9 cellular contexts compared by ENCODE assay signal in the genomic region with DNA sequence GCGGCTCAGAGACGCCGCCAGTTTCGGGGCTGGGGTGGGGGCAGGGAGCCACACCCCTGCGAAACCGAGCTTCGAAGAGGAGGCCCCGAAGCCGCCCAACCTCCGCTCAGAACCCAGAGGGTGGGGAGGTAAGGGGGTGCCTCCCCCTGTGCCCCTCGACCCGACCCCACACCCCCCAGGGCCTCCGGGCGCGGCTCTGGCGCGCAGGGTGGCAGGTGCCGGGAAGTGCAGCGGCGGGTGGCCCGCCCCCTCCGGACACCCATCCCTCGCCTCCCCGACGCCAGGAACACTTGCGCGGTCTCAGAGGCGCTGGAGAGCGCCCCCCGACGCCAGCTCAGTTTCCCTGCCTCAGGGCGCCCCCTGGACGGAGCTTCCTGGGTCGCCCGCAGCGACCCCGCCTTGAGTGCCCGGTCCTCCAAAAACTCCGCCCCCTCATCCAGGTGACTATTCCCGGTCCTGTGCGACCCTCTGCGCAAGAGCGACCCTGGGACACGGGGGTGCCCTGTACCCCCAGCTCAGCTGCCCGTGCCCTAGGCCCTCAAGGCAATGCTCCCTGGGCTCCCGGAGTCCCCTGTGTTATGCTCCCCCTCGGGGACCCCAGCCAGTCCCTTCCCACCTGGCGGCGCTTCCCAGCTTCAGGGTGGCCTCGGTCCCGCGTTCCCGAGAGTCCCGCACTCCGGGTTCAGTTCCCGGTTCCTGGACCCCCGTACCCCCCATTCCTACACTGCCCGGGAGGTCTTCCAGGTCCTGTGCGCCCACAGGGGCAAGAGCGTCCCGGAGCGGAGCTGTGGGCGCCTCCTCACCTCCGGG. TPM values are rescaled to one million over a fixed set of nuclear protein-coding genes. Genes with fewer than 3 reads are reported as not detected.
A peak's percentile ranks its signal among the peaks of the same experiment; 100 is the strongest.
DNase-seq lines count a peak whose midpoint lies in the region; ATAC-seq, FAIRE-seq and TF ChIP-seq lines count a peak whose summit lies in the region.
"Had no signal": no experiment of that assay in that cellular context is flagged by ENCODE, and none has a peak within 500 bp of the region (broad histone marks: within the 10 kb centered on the region; RNA-seq: fewer than 3 reads in every experiment).

No MANE protein-coding gene starts in this region.

- H3K27me3 ChIP-seq in CD8-positive, alpha-beta memory T cell (ENCODE audit: insufficient read depth, low read length, poor library complexity, severe bottlenecking), result no peaks in the 10 kb centered on the region
- H3K27me3 ChIP-seq in thoracic aorta (replicated peaks; ENCODE audit: insufficient read depth), result no peaks in the 10 kb centered on the region

- no peaks in the 10 kb centered on the region for H3K9me3 ChIP-seq in CD8-positive, alpha-beta memory T cell (ENCODE audit: low read length)
- no peaks in the 10 kb centered on the region for H3K9me3 ChIP-seq in kidney (ENCODE audit: control insufficient read depth in 1 of 2, low read length in 2 of 2)
- no peaks in the 10 kb centered on the region for H3K9me3 ChIP-seq in thoracic aorta

- peak overlapping the region; percentile 55 to 65 for H3K9ac ChIP-seq in kidney (ENCODE audit: low read length in 2 of 2)

- intact Hi-C loops in kidney (cut with DNase I) (no loop called here), posterior vena cava (cut with DNase I) (loop anchor here (5.0 to 10.0 kb wide), 2 partner anchors 82 to 89 kb away; a partner anchor contains a TSS)

- H3K4me1 ChIP-seq in CD8-positive, alpha-beta memory T cell (ENCODE audit: insufficient read depth, low read length), result no peaks in the 10 kb centered on the region
- H3K4me1 ChIP-seq in kidney (ENCODE audit: control insufficient read depth in 1 of 2, insufficient read depth in 1 of 2, low read depth in 1 of 2, low read length in 2 of 2) (peaks cover 0 to 10% of the 10 kb centered on the region in 2 donors), thoracic aorta (ENCODE audit: control insufficient read depth in 1 of 2, low read depth in 2 of 2) (peaks cover 22 to 39% of the 10 kb centered on the region in 2 donors)

- peak; percentile 13 for TF ChIP-seq CTCF in astrocyte of the spinal cord (IDR thresholded peaks at IDR 0.05; ENCODE audit: low read depth, low read length)
- TF ChIP-seq CTCF in kidney (IDR thresholded peaks at IDR 0.05; ENCODE audit: borderline replicate concordance, extremely low read depth, insufficient read depth), result peak; percentile 13
- TF ChIP-seq CTCF in thoracic aorta (IDR thresholded peaks at IDR 0.05), result peak; percentile 29

- peak overlapping the region in 6 of 7 donors; percentile 26 to 79 (median 50) for H3K4me3 Mint-ChIP-seq in CD8-positive, alpha-beta memory T cell

- DNase-seq in CD8-positive, alpha-beta memory T cell, result no peak
- peak; percentile 59 for DNase-seq in HuH-7 (ENCODE audit: low spot score)
- no peak for DNase-seq in astrocyte of the spinal cord (ENCODE audit: low read depth, low spot score)
- DNase-seq in kidney, result peak; percentile 81
- no peak for DNase-seq in thoracic aorta (ENCODE audit: low spot score)
- no peak for DNase-seq in NCI-H1092 (lab: John Stamatoyannopoulos, UW)
- DNase-seq in posterior vena cava (ENCODE audit: low spot score), result no peak

- H3K4me1 Mint-ChIP-seq in CD8-positive, alpha-beta memory T cell, result peaks cover 5 to 11% (median 7%) of the 10 kb centered on the region in 3 donors

- ATAC-seq in thoracic aorta (ENCODE audit: insufficient number of reproducible peaks, low FRiP score, low read depth), result no peak
- ATAC-seq in HG03135 (IDR thresholded peaks at IDR 0.05; ENCODE audit: unreplicated experiment), result no peak

- in situ Hi-C loops in astrocyte of the spinal cord (cut with HindIII; ENCODE audit: low sequenced_read_pairs), result no loop called here

- H3K27ac ChIP-seq in CD8-positive, alpha-beta memory T cell (ENCODE audit: low read depth, low read length), result no peak overlapping the region
- H3K27ac ChIP-seq in kidney (ENCODE audit: low read depth in 2 of 2, low read length in 2 of 2), result peak overlapping the region; percentile 37 to 67
- peak overlapping the region in 1 of 2 donors; percentile 45 for H3K27ac ChIP-seq in thoracic aorta

- no peak overlapping the region for H3K4me3 ChIP-seq in CD8-positive, alpha-beta memory T cell (ENCODE audit: low read length)
- peak overlapping the region; percentile 44 for H3K4me3 ChIP-seq in astrocyte of the spinal cord (ENCODE audit: low read depth, low read length)
- peak overlapping the region; percentile 67 to 72 for H3K4me3 ChIP-seq in kidney (ENCODE audit: low read length in 2 of 2)
- H3K4me3 ChIP-seq in thoracic aorta, result peak overlapping the region; percentile 80

- H3K27ac Mint-ChIP-seq in CD8-positive, alpha-beta memory T cell, result no peak overlapping the region

- peaks cover 27 to 39% of the 10 kb centered on the region in 2 donors for H3K27me3 Mint-ChIP-seq in CD8-positive, alpha-beta memory T cell

- POLR2A ChIA-PET in CD8-positive, alpha-beta memory T cell (lab: Charles Lee), result no interaction called here

- no peaks in the 10 kb centered on the region for H3K9me3 Mint-ChIP-seq in CD8-positive, alpha-beta memory T cell

- H3K36me3 Mint-ChIP-seq in CD8-positive, alpha-beta memory T cell, result no peaks in the 10 kb centered on the region

- no peaks in the 10 kb centered on the region for H3K36me3 ChIP-seq in CD8-positive, alpha-beta memory T cell (ENCODE audit: insufficient read depth, low read length)
- no peaks in the 10 kb centered on the region for H3K36me3 ChIP-seq in kidney (ENCODE audit: control insufficient read depth in 1 of 2, insufficient read depth in 2 of 2, low read length in 2 of 2)
- no peaks in the 10 kb centered on the region for H3K36me3 ChIP-seq in thoracic aorta

- CTCF ChIA-PET in CD8-positive, alpha-beta memory T cell (lab: Charles Lee), result no interaction called here

- FAIRE-seq in kidney (lab: Jason Lieb, UNC), result no peak

RNA-seq across cellular contexts. Expression of a gene that starts 0.6 kb away (rescaled TPM):
- not detected for total RNA-seq in CD8-positive, alpha-beta memory T cell
- 0.29 TPM for polyA plus RNA-seq in CD8-positive, alpha-beta memory T cell
- total RNA-seq in kidney (78.4 TPM), thoracic aorta (10 to 100 TPM; 22.6 to 28.8 TPM), posterior vena cava (10 to 100 TPM; 23.8 to 24.1 TPM)
- polyA plus RNA-seq in kidney (ENCODE audit: insufficient read depth, low read depth, low replicate concordance), result 7.7 TPM

RNA-seq across cellular contexts. Expression of a gene that starts 21.7 kb away (rescaled TPM):
- not detected for total RNA-seq in CD8-positive, alpha-beta memory T cell
- not detected for polyA plus RNA-seq in CD8-positive, alpha-beta memory T cell
- total RNA-seq in kidney (0.16 TPM), thoracic aorta (1 to 10 TPM in 1 of 2 donors, under 1 TPM in 1; 0.92 to 4.6 TPM), posterior vena cava (1 to 10 TPM in 1 of 2 donors, under 1 TPM in 1; 0.86 to 1.1 TPM)
- 0.13 TPM for polyA plus RNA-seq in kidney (ENCODE audit: insufficient read depth, low read depth, low replicate concordance)
- total RNA-seq: LHCN-M2 had no signal

Comparison
In these comparisons a context has a peak if more than half of its experiments do, and no peak if none do; other contexts are left out.
1. DNase-seq: peak in HuH-7 (single experiment) and kidney (single experiment); none in CD8-positive, alpha-beta memory T cell (0 of 5), astrocyte of the spinal cord (single experiment), thoracic aorta (single experiment), NCI-H1092 (single experiment) and posterior vena cava (single experiment).
2. RNA of a gene that starts 0.6 kb away (total RNA-seq): 78.4 TPM in kidney (single experiment), 22.6 to 28.8 TPM in thoracic aorta and 23.8 to 24.1 TPM in posterior vena cava; not detected in CD8-positive, alpha-beta memory T cell; every median in the first group is over 10 times any median in the second.
3. Peak in every context shown above with its lines, with median percentiles within 50 percentile points of each other: CTCF ChIP-seq.